19 cellular contexts compared by ENCODE assay signal in genomic region chr6:100057941-100058340, GRCh38.
"Had no signal": no experiment of that assay in that cellular context is flagged by ENCODE, and none has a peak within 500 bp of the region (broad histone marks: within the 10 kb centered on the region; RNA-seq: fewer than 3 reads in every experiment).

No MANE protein-coding gene starts in this region.

- ATAC-seq: activated CD4-positive, CD25-positive, alpha-beta regulatory T cell treated with anti-CD3 and anti-CD28 coated beads, Interleukin-2, amount 50 U/mL, for 24 hours; activated naive CD8-positive, alpha-beta T cell treated with anti-CD3 and anti-CD28 coated beads, Interleukin-2, amount 50 U/mL, for 24 hours; heart left ventricle; left cardiac atrium; lower lobe of right lung; psoas muscle had no signal

- H3K27me3 ChIP-seq: heart left ventricle, sigmoid colon, stomach, testis, upper lobe of left lung had no signal

- H3K9me3 Mint-ChIP-seq: activated T-helper 1 cell treated with anti-CD3 and anti-CD28 coated beads, Interleukin-12 subunit alpha, Interleukin-12 subunit beta, Interleukin-2, Interleukin-4 antibody, amounts not matched to agents 30 ng/mL and 10 ng/mL and 1 ng/mL, durations not matched to agents 14 hours and 24 hours and 36 hours had no signal

- DNase-seq: activated naive CD4-positive, alpha-beta T cell treated with Interleukin-2 at 50 U/mL for 16 hours; activated naive CD8-positive, alpha-beta T cell treated with anti-CD3 and anti-CD28 coated beads, Interleukin-2, amount 50 U/mL, for 24 hours; central memory CD4-positive, alpha-beta T cell; cortex of kidney; effector CD4-positive, alpha-beta T cell; foreskin melanocyte; heart left ventricle; immature natural killer cell; left cardiac atrium; lower lobe of right lung; psoas muscle; sigmoid colon; stimulated activated CD4-positive, alpha-beta T cell treated with anti-CD3 and anti-CD28 coated beads, Interleukin-1b, Interleukin-23, amount 100 ng/mL, for 48 hours; stomach; testis; upper lobe of left lung had no signal

- H3K4me3 ChIP-seq: heart left ventricle, lower lobe of right lung, psoas muscle, sigmoid colon, stomach, testis, upper lobe of left lung had no signal

- H3K27ac Mint-ChIP-seq: activated naive CD8-positive, alpha-beta T cell treated with anti-CD3 and anti-CD28 coated beads, Interleukin-2, amount 50 U/mL, for 24 hours; activated T-helper 1 cell treated with anti-CD3 and anti-CD28 coated beads, Interleukin-12 subunit alpha, Interleukin-12 subunit beta, Interleukin-2, Interleukin-4 antibody, amounts not matched to agents 30 ng/mL and 10 ng/mL and 1 ng/mL, durations not matched to agents 14 hours and 24 hours and 36 hours; immature natural killer cell had no signal

- H3K36me3 ChIP-seq: heart left ventricle, lower lobe of right lung, sigmoid colon, stomach, upper lobe of left lung had no signal

- H3K4me1 ChIP-seq: heart left ventricle, lower lobe of right lung, psoas muscle, sigmoid colon, stomach, testis, upper lobe of left lung had no signal

- H3K27me3 Mint-ChIP-seq: activated naive CD8-positive, alpha-beta T cell treated with anti-CD3 and anti-CD28 coated beads, Interleukin-2, amount 50 U/mL, for 24 hours had no signal

- H3K27ac ChIP-seq: heart left ventricle, lower lobe of right lung, psoas muscle, sigmoid colon, stomach, testis, upper lobe of left lung had no signal

- H3K4me3 Mint-ChIP-seq: activated naive CD8-positive, alpha-beta T cell treated with anti-CD3 and anti-CD28 coated beads, Interleukin-2, amount 50 U/mL, for 24 hours; activated T-helper 1 cell treated with anti-CD3 and anti-CD28 coated beads, Interleukin-12 subunit alpha, Interleukin-12 subunit beta, Interleukin-2, Interleukin-4 antibody, amounts not matched to agents 30 ng/mL and 10 ng/mL and 1 ng/mL, durations not matched to agents 14 hours and 24 hours and 36 hours; immature natural killer cell; neural crest cell had no signal

- H3K36me3 Mint-ChIP-seq: immature natural killer cell had no signal

- H3K9me3 ChIP-seq: lower lobe of right lung, psoas muscle, testis, upper lobe of left lung had no signal

- H3K4me1 Mint-ChIP-seq: activated naive CD8-positive, alpha-beta T cell treated with anti-CD3 and anti-CD28 coated beads, Interleukin-2, amount 50 U/mL, for 24 hours; immature natural killer cell; neural crest cell had no signal
